ENCODE assay signal across 18 cellular contexts in genomic region chr14:88841741-88842140, GRCh38. TPM values are rescaled to one million over a fixed set of nuclear protein-coding genes. Genes with fewer than 3 reads are reported as not detected.
DNase-seq lines count a peak whose midpoint lies in the region; ATAC-seq, FAIRE-seq and TF ChIP-seq lines count a peak whose summit lies in the region.
"Had no signal": no experiment of that assay in that cellular context is flagged by ENCODE, and none has a peak within 500 bp of the region (broad histone marks: within the 10 kb centered on the region; RNA-seq: fewer than 3 reads in every experiment).

No MANE protein-coding gene starts in this region.

- H3K4me3 Mint-ChIP-seq in astrocyte (ENCODE audit: unreplicated experiment): no peak overlapping the region
- H3K4me3 Mint-ChIP-seq: CD4-positive, alpha-beta T cell; GM23338 had no signal

- H3K4me3 ChIP-seq in astrocyte (ENCODE audit: insufficient read depth, low read depth, low read length) (no peak overlapping the region), gastrocnemius medialis (no peak overlapping the region)
- H3K4me3 ChIP-seq: GM23338, SJSA1 had no signal

- no peak overlapping the region for H2AFZ ChIP-seq in astrocyte (ENCODE audit: low read depth, low read length)
- H2AFZ ChIP-seq: GM23338 had no signal

- H3K36me3 ChIP-seq in astrocyte (ENCODE audit: insufficient read depth, low read length): peaks cover 3% of the 10 kb centered on the region
- no peaks in the 10 kb centered on the region for H3K36me3 ChIP-seq in gastrocnemius medialis
- H3K36me3 ChIP-seq: SJSA1 had no signal

- H3K36me3 Mint-ChIP-seq in astrocyte (ENCODE audit: low read depth, unreplicated experiment): no peaks in the 10 kb centered on the region

- no peaks in the 10 kb centered on the region for H3K9me3 Mint-ChIP-seq in astrocyte (ENCODE audit: unreplicated experiment)
- H3K9me3 Mint-ChIP-seq: CD4-positive, alpha-beta T cell; GM23338 had no signal

- H3K9me3 ChIP-seq in astrocyte (ENCODE audit: insufficient read depth, low read depth, low read length) (no peaks in the 10 kb centered on the region), gastrocnemius medialis (no peaks in the 10 kb centered on the region)
- H3K9me3 ChIP-seq: SJSA1 had no signal

- peaks cover 8% of the 10 kb centered on the region for H3K79me2 ChIP-seq in astrocyte (ENCODE audit: insufficient read depth, low read length)

- H3K4me2 ChIP-seq in astrocyte (ENCODE audit: low read length): peak overlapping the region; percentile 24
- H3K4me2 ChIP-seq: GM23338 had no signal

- no peaks in the 10 kb centered on the region for H3K27me3 Mint-ChIP-seq in astrocyte (ENCODE audit: low read depth, unreplicated experiment)

- TF ChIP-seq POLR2A in gastrocnemius medialis (IDR thresholded peaks at IDR 0.05): no peak

- H3K27me3 ChIP-seq in astrocyte (ENCODE audit: insufficient read depth, low read length): no peaks in the 10 kb centered on the region
- no peaks in the 10 kb centered on the region for H3K27me3 ChIP-seq in gastrocnemius medialis
- H3K27me3 ChIP-seq: SJSA1 had no signal

- H3K27ac ChIP-seq in astrocyte (ENCODE audit: low read depth, low read length) (peak overlapping the region; percentile 23), gastrocnemius medialis (no peak overlapping the region)
- H3K27ac ChIP-seq: SJSA1 had no signal

- intact Hi-C loops in gastrocnemius medialis (cut with DNase I; ENCODE audit: low total_unique reads): no loop called here

- peak overlapping the region; percentile 59 for H3K27ac Mint-ChIP-seq in astrocyte (ENCODE audit: unreplicated experiment)
- H3K27ac Mint-ChIP-seq: CD4-positive, alpha-beta T cell had no signal

- H4K20me1 ChIP-seq in astrocyte (ENCODE audit: insufficient read depth, low read length): no peaks in the 10 kb centered on the region

- DNase-seq in EH (ENCODE audit: low read depth) (peak; percentile 62), HT1080 (ENCODE audit: low read depth) (peak; percentile 40), astrocyte (ENCODE audit: low read depth) (peak; percentile 52), kidney tubule cell (ENCODE audit: low spot score) (peak; percentile 25), gastrocnemius medialis (no peak), NCI-H2081 treated with DMSO at 0.1 percent for 48 hours (lab: John Stamatoyannopoulos, UW) (no peak), GM13976 (ENCODE audit: low spot score) (no peak)
- DNase-seq: Calu3; CD4-positive, alpha-beta T cell; GDM1; NCI-H187 treated with DMSO at 0.1 percent for 48 hours; NCI-H524; RPMI8226 had no signal

- ATAC-seq in HG03432 (IDR thresholded peaks at IDR 0.05; ENCODE audit: unreplicated experiment) (no peak), gastrocnemius medialis (no peak)
- ATAC-seq: GM23338, HepG2 had no signal

- FAIRE-seq in astrocyte (lab: Jason Lieb, UNC): peak; percentile 17
- FAIRE-seq: GM12892, HepG2 had no signal

- peaks cover 12% of the 10 kb centered on the region for H3K4me1 ChIP-seq in astrocyte (ENCODE audit: insufficient read depth, low read length)
- no peaks in the 10 kb centered on the region for H3K4me1 ChIP-seq in gastrocnemius medialis

- TF ChIP-seq CTCF in astrocyte (IDR thresholded peaks at IDR 0.05; ENCODE audit: insufficient read depth, low read depth, low read length) (no peak), gastrocnemius medialis (IDR thresholded peaks at IDR 0.05 in 4 of 5, conservative IDR thresholded peaks at IDR 0.05 in 1 of 5) (no peak), GM13976 (IDR thresholded peaks at IDR 0.05; ENCODE audit: borderline replicate concordance, control extremely low read depth, extremely low read depth, insufficient read depth, missing control alignments) (no peak)

- peaks cover 13% of the 10 kb centered on the region for H3K4me1 Mint-ChIP-seq in astrocyte (ENCODE audit: low read depth, unreplicated experiment)

- in situ Hi-C loops in gastrocnemius medialis (cut with MboI; ENCODE audit: low sequenced_read_pairs in 4 of 4): no loop called here
- in situ Hi-C loops in GM13976 (cut with MboI; ENCODE audit: low sequenced_read_pairs, unreplicated experiment): no loop called here

- no peak overlapping the region for H3K9ac ChIP-seq in astrocyte (ENCODE audit: low read length)

RNA-seq across cellular contexts. Expression of gene TTC8, which starts 17.3 kb away (rescaled TPM):
- total RNA-seq in HT1080 (2014; rRNA removed; shearing (Covaris generic)): 15.2 and 21.5 TPM in 2 replicates
- 25.2 and 25.3 TPM in 2 replicates for polyA plus RNA-seq in HT1080 (2015; cell fraction: cytosol; rRNA removed)
- polyA plus RNA-seq in HT1080 (2015; cell fraction: nucleus; rRNA removed): 24.7 and 28.8 TPM in 2 replicates
- total RNA-seq in astrocyte (23.7 and 26.6 TPM in 2 replicates), gastrocnemius medialis (1 to 10 TPM; 1.6 to 5.9 (median 2.6) TPM)

RNA-seq across cellular contexts. Expression of gene EML5, which starts 49.0 kb away (rescaled TPM):
- 1.5 and 2.0 TPM in 2 replicates for total RNA-seq in HT1080 (2014; rRNA removed; shearing (Covaris generic))
- 0.37 and 0.55 TPM in 2 replicates for polyA plus RNA-seq in HT1080 (2015; cell fraction: cytosol; rRNA removed)
- 1.6 and 11.7 TPM in 2 replicates for polyA plus RNA-seq in HT1080 (2015; cell fraction: nucleus; rRNA removed)
- total RNA-seq in astrocyte (0.05 and 0.07 TPM in 2 replicates), gastrocnemius medialis (under 1 TPM in 1 of 4 donors, not detected in 3; 0.07 TPM)
- total RNA-seq: SJSA1 had no signal
- polyA plus RNA-seq: HepG2 had no signal

Comparison
In these comparisons a context has a peak if more than half of its experiments do, and no peak if none do; other contexts are left out.
1. DNase-seq: peak in EH (single experiment), HT1080 (single experiment), astrocyte (single experiment) and kidney tubule cell (single experiment); none in gastrocnemius medialis (0 of 2), NCI-H2081 treated with DMSO at 0.1 percent for 48 hours (single experiment) and GM13976 (single experiment).